Comparison of ENCODE assay signal across 9 cellular contexts in genomic region chr3:158789592-158789991, GRCh38. TPM values are rescaled to one million over a fixed set of nuclear protein-coding genes. Genes with fewer than 3 reads are reported as not detected.
DNase-seq lines count a peak whose midpoint lies in the region; ATAC-seq and TF ChIP-seq lines count a peak whose summit lies in the region.
"Had no signal": no experiment of that assay in that cellular context is flagged by ENCODE, and none has a peak within 500 bp of the region (broad histone marks: within the 10 kb centered on the region; RNA-seq: fewer than 3 reads in every experiment).

No MANE protein-coding gene starts in this region.

- no peaks in the 10 kb centered on the region for H3K9me3 ChIP-seq in PC-3 (ENCODE audit: low read length)
- peaks cover 0 to 2% (median 0%) of the 10 kb centered on the region in 3 donors for H3K9me3 ChIP-seq in esophagus squamous epithelium

- no peak overlapping the region for H3K4me2 ChIP-seq in PC-3 (ENCODE audit: low read length)

- no peaks in the 10 kb centered on the region for H3K27me3 ChIP-seq in PC-3 (ENCODE audit: low read length)
- H3K27me3 ChIP-seq in esophagus squamous epithelium: no peaks in the 10 kb centered on the region

- ATAC-seq in GM21786 (IDR thresholded peaks at IDR 0.05; ENCODE audit: unreplicated experiment) (peak; percentile 55), PC-3 (peak; percentile 67), GM21381 (IDR thresholded peaks at IDR 0.05; ENCODE audit: unreplicated experiment) (no peak), HG03175 (IDR thresholded peaks at IDR 0.05; ENCODE audit: unreplicated experiment) (no peak), GM19455 (IDR thresholded peaks at IDR 0.05; ENCODE audit: unreplicated experiment) (no peak)

- WGBS in esophagus squamous epithelium, 2 donors: 85 to 91% methylated on average over 1 of the region's 1 CpG

- H3K9ac ChIP-seq in PC-3 (ENCODE audit: low read length): peak overlapping the region; percentile 93

- no peak overlapping the region for H2AFZ ChIP-seq in PC-3 (ENCODE audit: low read length)

- peak; percentile 80 for TF ChIP-seq CTCF in PC-3 (conservative IDR thresholded peaks at IDR 0.05; ENCODE audit: low read depth, low read length)
- peak; percentile 32 for TF ChIP-seq CTCF in fibroblast of the aortic adventitia (IDR thresholded peaks at IDR 0.05; ENCODE audit: insufficient read depth, low read length)
- peak in 2 of 6 experiments; percentile 12 to 43 for TF ChIP-seq CTCF in esophagus squamous epithelium (IDR thresholded peaks at IDR 0.05)

- intact Hi-C loops in PC-3 (cut with micrococcal nuclease) (loop anchor here (1.0 kb wide), 2 partner anchors 66 to 130 kb away; no protein-coding TSS in a partner anchor), esophagus squamous epithelium (cut with DNase I) (loop anchor here (10.0 kb wide), 1 partner anchor 125 kb away; no protein-coding TSS in a partner anchor)

- POLR2A ChIA-PET in PC-3 (lab: Charles Lee; ENCODE audit: unreplicated experiment): interaction anchor here (0.6 kb wide), 1 partner anchor 67 kb away, joined by 3 read pairs; no protein-coding TSS in a partner anchor

- in situ Hi-C loops in ACHN (cut with HindIII; ENCODE audit: low pct_ligation_motif_present, low pct_unique_long_range_greater_than_20kb, low sequenced_read_pairs): loop anchor here (25.0 kb wide), 1 partner anchor 127 kb away; the partner anchor contains the start of gene LXN

- no peaks in the 10 kb centered on the region for H4K20me1 ChIP-seq in PC-3 (ENCODE audit: low read length)

- H3K9me2 ChIP-seq in PC-3 (replicated peaks; ENCODE audit: low read length): no peaks in the 10 kb centered on the region

- H3K27ac ChIP-seq in PC-3 (ENCODE audit: low read length) (peak overlapping the region; percentile 100), esophagus squamous epithelium (no peak overlapping the region)

- TF ChIP-seq POLR2A in esophagus squamous epithelium (IDR thresholded peaks at IDR 0.05): no peak

- H3K79me2 ChIP-seq in PC-3 (ENCODE audit: low read length): no peaks in the 10 kb centered on the region

- DNase-seq in ACHN: peak; percentile 64
- peak; percentile 75 for DNase-seq in PC-3
- DNase-seq in fibroblast of the aortic adventitia (ENCODE audit: low read depth): peak; percentile 82
- DNase-seq in esophagus squamous epithelium (lab: John Stamatoyannopoulos, UW): no peak
- DNase-seq: activated CD4-positive, CD25-positive, alpha-beta regulatory T cell had no signal

- H3K4me3 ChIP-seq in PC-3 (ENCODE audit: low read length) (no peak overlapping the region), fibroblast of the aortic adventitia (ENCODE audit: low read depth, low read length) (no peak overlapping the region), esophagus squamous epithelium (no peak overlapping the region)

- H3K4me1 ChIP-seq in PC-3 (ENCODE audit: insufficient read depth, low read length) (peaks cover 46% of the 10 kb centered on the region), esophagus squamous epithelium (peaks cover 0 to 12% (median 7%) of the 10 kb centered on the region in 3 donors)

- BruUV-seq in PC-3 (replicated peaks; lab: Mats Ljungman, UMichigan): no TSS peak

- CTCF ChIA-PET in PC-3 (lab: Charles Lee): interaction anchor here (0.5 to 1.6 kb wide), 9 partner anchors 23 to 1172 kb away, joined by 3 to 19 read pairs (median 4); partner anchors contain the start of gene GFM1

- H3K36me3 ChIP-seq in PC-3 (ENCODE audit: low read depth, low read length) (peaks cover 14% of the 10 kb centered on the region; the same call in 1 of the 2 replicates), esophagus squamous epithelium (no peaks in the 10 kb centered on the region)

- peaks cover 3% of the 10 kb centered on the region for H3F3A ChIP-seq in PC-3 (ENCODE audit: low read length, unreplicated experiment)

RNA-seq across cellular contexts. Expression of gene MFSD1, which starts 12.3 kb away (rescaled TPM):
- total RNA-seq in PC-3 (2014; rRNA removed) (45.2 and 45.3 TPM in 2 replicates), fibroblast of the aortic adventitia (ENCODE audit: low replicate concordance) (168 and 223 TPM in 2 replicates), esophagus squamous epithelium (100 to 1,000 TPM in 2 of 4 donors, 10 to 100 TPM in 2; 72.7 to 108 (median 98.2) TPM)

RNA-seq across cellular contexts. Expression of gene RARRES1, which starts 57.3 kb away (rescaled TPM):
- 0.73 TPM in 1 of 2 replicates, not detected in the other for total RNA-seq in PC-3 (2014; rRNA removed)
- 39.3 and 47.8 TPM in 2 replicates for total RNA-seq in fibroblast of the aortic adventitia (ENCODE audit: low replicate concordance)
- 10 to 100 TPM in 1 of 4 donors, 1 to 10 TPM in 3; 1.4 to 53.3 (median 6.4) TPM for total RNA-seq in esophagus squamous epithelium

Comparison
In these comparisons a context has a peak if more than half of its experiments do, and no peak if none do; other contexts are left out.
1. ATAC-seq: peak in GM21786 (single experiment) and PC-3 (single experiment); none in GM21381 (single experiment), HG03175 (single experiment) and GM19455 (single experiment).